In genomic region chr1:39593386-39593785, GRCh38 we compare ENCODE assay signal across 9 cellular contexts. TPM values are rescaled to one million over a fixed set of nuclear protein-coding genes. Genes with fewer than 3 reads are reported as not detected.
"Had no signal": no experiment of that assay in that cellular context is flagged by ENCODE, and none has a peak within 500 bp of the region (broad histone marks: within the 10 kb centered on the region; RNA-seq: fewer than 3 reads in every experiment).

No MANE protein-coding gene starts in this region.

- DNase-seq: IMR-90, KBM-7, KG1 had no signal

- H3K27ac ChIP-seq: HL-60, KMS-11 had no signal

- H3K36me3 Mint-ChIP-seq: IgD-negative memory B cell had no signal

- H3K9ac ChIP-seq: KMS-11 had no signal

- H3K4me2 ChIP-seq: KMS-11 had no signal

- FAIRE-seq: HepG2, HTR-8/SVneo had no signal

- ATAC-seq: HepG2 had no signal

RNA-seq across cellular contexts. Expression of gene HEYL, which starts 46.1 kb away (rescaled TPM):
- total RNA-seq: HT1080, IMR-90 had no signal
- polyA plus RNA-seq: IgD-negative memory B cell had no signal
